Comparison of ENCODE assay signal across 8 cellular contexts in genomic region chr19:19663292-19664120, GRCh38. TPM values are rescaled to one million over a fixed set of nuclear protein-coding genes. Genes with fewer than 3 reads are reported as not detected.
A peak's percentile ranks its signal among the peaks of the same experiment; 100 is the strongest.
DNase-seq lines count a peak whose midpoint lies in the region; ATAC-seq and TF ChIP-seq lines count a peak whose summit lies in the region.

TSS of gene ATP13A1 (minus strand) at chr19:19663676. CDS start at chr19:19663666, 10 bp downstream.

- H3K9ac ChIP-seq in PC-3 (ENCODE audit: low read length) (peak within 1 kb of the TSS; percentile 95), mucosa of rectum (ENCODE audit: low read depth in 1 of 2, low read length in 2 of 2) (peak within 1 kb of the TSS; percentile 84 to 91)

- TF ChIP-seq CTCF in PC-3 (conservative IDR thresholded peaks at IDR 0.05; ENCODE audit: low read depth, low read length) (no peak), epithelial cell of proximal tubule (conservative IDR thresholded peaks at IDR 0.05; ENCODE audit: low read depth, low read length) (no peak)

- no peaks in the 10 kb centered on the region for H3K9me3 ChIP-seq in PC-3 (ENCODE audit: low read length)
- no peaks in the 10 kb centered on the region for H3K9me3 ChIP-seq in mucosa of rectum (ENCODE audit: control insufficient read depth in 2 of 2, low read length in 2 of 2)

- H3K27ac ChIP-seq in PC-3 (ENCODE audit: low read length) (peak within 1 kb of the TSS; percentile 71), mucosa of rectum (ENCODE audit: low read depth in 2 of 2, low read length in 2 of 2) (peak within 1 kb of the TSS; percentile 91 to 93)

- H2AFZ ChIP-seq in PC-3 (ENCODE audit: low read length), result peak within 1 kb of the TSS; percentile 83

- DNase-seq in DMS53 treated with DMSO at 0.1 percent for 48 hours (lab: John Stamatoyannopoulos, UW; ENCODE audit: unreplicated experiment), result peak; percentile 89
- peak; percentile 95 for DNase-seq in Jurkat, Clone E6-1 (ENCODE audit: low read depth, low spot score)
- peak; percentile 94 for DNase-seq in PC-3
- DNase-seq in activated T-cell treated with anti-CD3 and anti-CD28 coated beads for 48 hours (ENCODE audit: low read depth), result peak; percentile 89
- DNase-seq in epithelial cell of proximal tubule (ENCODE audit: low read depth), result peak; percentile 61
- peak; percentile 92 for DNase-seq in stimulated activated CD8-positive, alpha-beta memory T cell treated with anti-CD3 and anti-CD28 coated beads, Interleukin-4, amount 100 ng/mL, for 48 hours

- peak; percentile 62 for ATAC-seq in GM21619 (IDR thresholded peaks at IDR 0.05; ENCODE audit: unreplicated experiment)
- ATAC-seq in PC-3, result peak; percentile 86

- no TSS peak for BruUV-seq in PC-3 (replicated peaks; lab: Mats Ljungman, UMichigan)

- POLR2A ChIA-PET in PC-3 (lab: Charles Lee; ENCODE audit: unreplicated experiment), result no interaction called here

- H3F3A ChIP-seq in PC-3 (ENCODE audit: low read length, unreplicated experiment), result no peaks in the 10 kb centered on the region

- peak within 1 kb of the TSS; percentile 92 for H3K4me3 ChIP-seq in Jurkat, Clone E6-1 (ENCODE audit: low read length)
- H3K4me3 ChIP-seq in PC-3 (ENCODE audit: low read length) (peak within 1 kb of the TSS; percentile 94), epithelial cell of proximal tubule (ENCODE audit: low read depth, low read length) (peak within 1 kb of the TSS; percentile 95), mucosa of rectum (ENCODE audit: low read length in 2 of 2) (peak within 1 kb of the TSS; percentile 86 to 95)

- 0 out of 2 replicates have a peak, but pooled peaks cover 7% of the 10 kb centered on the region for H4K20me1 ChIP-seq in PC-3 (ENCODE audit: low read length)

- CTCF ChIA-PET in PC-3 (lab: Charles Lee), result no interaction called here

- no peaks in the 10 kb centered on the region for H3K9me2 ChIP-seq in PC-3 (replicated peaks; ENCODE audit: low read length)

- intact Hi-C loops in PC-3 (cut with micrococcal nuclease), result no loop called here

- H3K4me1 ChIP-seq in PC-3 (ENCODE audit: insufficient read depth, low read length) (peaks cover 11% of the 10 kb centered on the region), mucosa of rectum (ENCODE audit: control insufficient read depth in 2 of 2, insufficient read depth in 2 of 2, low read length in 2 of 2) (peaks cover 19 to 20% of the 10 kb centered on the region in 2 donors)

- peaks cover 35% of the 10 kb centered on the region for H3K79me2 ChIP-seq in PC-3 (ENCODE audit: low read length)

- H3K36me3 ChIP-seq in PC-3 (ENCODE audit: low read depth, low read length) (peaks cover 11% of the 10 kb centered on the region; the same call in 1 of the 2 replicates), mucosa of rectum (ENCODE audit: control insufficient read depth in 2 of 2, insufficient read depth in 2 of 2, low read length in 2 of 2) (peaks cover 2 to 17% of the 10 kb centered on the region in 2 donors)

- H3K27me3 ChIP-seq in PC-3 (ENCODE audit: low read length) (no peaks in the 10 kb centered on the region), mucosa of rectum (ENCODE audit: control insufficient read depth in 2 of 2, insufficient read depth in 2 of 2, low read length in 2 of 2) (no peaks in the 10 kb centered on the region)

- peak within 1 kb of the TSS; percentile 98 for H3K4me2 ChIP-seq in PC-3 (ENCODE audit: low read length)

RNA-seq across cellular contexts. Expression of gene ATP13A1, which starts in this region (rescaled TPM):
- 52.1 TPM for polyA plus RNA-seq in Jurkat, Clone E6-1 (2012; ENCODE audit: insufficient read depth, insufficient read length)
- total RNA-seq in PC-3 (2014; rRNA removed), result 48.5 and 58.2 TPM in 2 replicates
- 97.2 and 242 TPM in 2 replicates for total RNA-seq in epithelial cell of proximal tubule

Comparison
In these comparisons a context has a peak if more than half of its experiments do, and no peak if none do; other contexts are left out.
1. Peak in every context shown above with its lines: DNase-seq, ATAC-seq, H3K4me3 ChIP-seq and H3K27ac ChIP-seq.